ENCODE assay signal across 32 cellular contexts in genomic region chr16:8807189-8807588, GRCh38.
"Had no signal": no experiment of that assay in that cellular context is flagged by ENCODE, and none has a peak within 500 bp of the region (broad histone marks: within the 10 kb centered on the region; RNA-seq: fewer than 3 reads in every experiment).

No MANE protein-coding gene starts in this region.

- H3K9me3 Mint-ChIP-seq: activated CD4-positive, alpha-beta memory T cell treated with anti-CD3 and anti-CD28 coated beads for 36 hours; activated CD4-positive, alpha-beta T cell treated with anti-CD3 and anti-CD28 coated beads, Interleukin-2, amount 10 ng/mL, durations not matched to agents 24 days and 14 days; activated naive CD4-positive, alpha-beta T cell treated with anti-CD3 and anti-CD28 coated beads, Interleukin-2, amount 10 ng/mL, durations not matched to agents 7 days and 5 days; activated T-helper 1 cell treated with anti-CD3 and anti-CD28 coated beads, Interleukin-12 subunit alpha, Interleukin-12 subunit beta, Interleukin-2, Interleukin-4 antibody, amounts not matched to agents 30 ng/mL and 10 ng/mL and 1 ng/mL, durations not matched to agents 14 hours and 24 hours and 36 hours; dendritic cell treated with granulocyte-macrophage colony-stimulating factor and Interleukin-4, amounts not matched to agents 40 ng/mL and 50 ng/mL, for 4 days; effector memory CD8-positive, alpha-beta T cell; T-cell; T-helper 1 cell treated with Interleukin-12 subunit alpha and Interleukin-12 subunit beta and Interleukin-4 antibody, amounts not matched to agents 30 μg/mL and 1 μg/mL, for 36 hours had no signal

- H3K9me3 ChIP-seq: breast epithelium, esophagus squamous epithelium, gastroesophageal sphincter, heart right ventricle had no signal

- H3K4me1 Mint-ChIP-seq: activated CD4-positive, alpha-beta T cell treated with anti-CD3 and anti-CD28 coated beads for 36 hours had no signal

- DNase-seq: activated CD4-positive, alpha-beta memory T cell treated with anti-CD3 and anti-CD28 coated beads for 36 hours; activated CD4-positive, alpha-beta T cell treated with anti-CD3 and anti-CD28 coated beads for 36 hours; activated CD4-positive, alpha-beta T cell treated with anti-CD3 and anti-CD28 coated beads, Interleukin-2, amount 10 ng/mL, durations not matched to agents 24 days and 14 days; activated CD4-positive, CD25-positive, alpha-beta regulatory T cell; activated CD4-positive, CD25-positive, alpha-beta regulatory T cell treated with anti-CD3 and anti-CD28 coated beads, Interleukin-2, amount 50 U/mL, for 72 hours; activated CD8-positive, alpha-beta memory T cell treated with anti-CD3 and anti-CD28 coated beads, Interleukin-2, amount 10 ng/mL, durations not matched to agents 7 days and 5 days; activated CD8-positive, alpha-beta memory T cell treated with anti-CD3 and anti-CD28 coated beads, Interleukin-2, amount 50 U/mL, for 4 hours; activated CD8-positive, alpha-beta T cell treated with anti-CD3 and anti-CD28 coated beads, Interleukin-2, amount 10 ng/mL, durations not matched to agents 7 days and 5 days; activated gamma-delta T cell; activated naive CD4-positive, alpha-beta T cell; activated naive CD4-positive, alpha-beta T cell treated with anti-CD3 and anti-CD28 coated beads, Interleukin-2, amount 10 ng/mL, durations not matched to agents 7 days and 5 days; activated T-cell treated with anti-CD3 and anti-CD28 coated beads, Interleukin-2, amount 50 U/mL, for 1 hour; activated T-cell treated with anti-CD3 and anti-CD28 coated beads, Interleukin-2, amount 50 U/mL, for 48 hours; amniotic stem cell; anterior cingulate cortex; central memory CD4-positive, alpha-beta T cell; dorsolateral prefrontal cortex; effector memory CD8-positive, alpha-beta T cell; esophagus squamous epithelium; foreskin melanocyte; heart right ventricle; SW 1271; T-cell had no signal

- ATAC-seq: activated CD4-positive, alpha-beta T cell treated with anti-CD3 and anti-CD28 coated beads for 36 hours; activated CD8-positive, alpha-beta memory T cell treated with anti-CD3 and anti-CD28 coated beads, Interleukin-2, amount 10 ng/mL, durations not matched to agents 7 days and 5 days; activated CD8-positive, alpha-beta T cell treated with anti-CD3 and anti-CD28 coated beads, Interleukin-2, amount 10 ng/mL, durations not matched to agents 7 days and 5 days; effector memory CD8-positive, alpha-beta T cell; gastroesophageal sphincter; heart right ventricle; T-cell had no signal

- H3K4me1 ChIP-seq: breast epithelium, gastroesophageal sphincter had no signal

- H3K27me3 ChIP-seq: breast epithelium, cardiac muscle cell, dorsolateral prefrontal cortex, esophagus squamous epithelium, gastroesophageal sphincter, heart right ventricle had no signal

- H3K27ac Mint-ChIP-seq: activated CD4-positive, alpha-beta memory T cell treated with anti-CD3 and anti-CD28 coated beads for 36 hours; activated CD4-positive, alpha-beta T cell treated with anti-CD3 and anti-CD28 coated beads for 36 hours; activated CD4-positive, alpha-beta T cell treated with anti-CD3 and anti-CD28 coated beads, Interleukin-2, amount 10 ng/mL, durations not matched to agents 24 days and 14 days; activated CD8-positive, alpha-beta memory T cell treated with anti-CD3 and anti-CD28 coated beads, Interleukin-2, amount 10 ng/mL, durations not matched to agents 7 days and 5 days; activated CD8-positive, alpha-beta T cell treated with anti-CD3 and anti-CD28 coated beads, Interleukin-2, amount 10 ng/mL, durations not matched to agents 7 days and 5 days; activated naive CD4-positive, alpha-beta T cell treated with anti-CD3 and anti-CD28 coated beads, Interleukin-2, amount 10 ng/mL, durations not matched to agents 7 days and 5 days; activated naive CD8-positive, alpha-beta T cell; activated T-helper 1 cell treated with anti-CD3 and anti-CD28 coated beads, Interleukin-12 subunit alpha, Interleukin-12 subunit beta, Interleukin-2, Interleukin-4 antibody, amounts not matched to agents 30 ng/mL and 10 ng/mL and 1 ng/mL, durations not matched to agents 14 hours and 24 hours and 36 hours; dendritic cell treated with granulocyte-macrophage colony-stimulating factor and Interleukin-4, amounts not matched to agents 40 ng/mL and 50 ng/mL, for 4 days; T-cell; T-helper 1 cell treated with Interleukin-12 subunit alpha and Interleukin-12 subunit beta and Interleukin-4 antibody, amounts not matched to agents 30 μg/mL and 1 μg/mL, for 36 hours had no signal

- H3K4me3 ChIP-seq: breast epithelium, cardiac muscle cell, coronary artery, esophagus squamous epithelium, gastroesophageal sphincter, heart right ventricle had no signal

- H3K36me3 ChIP-seq: breast epithelium had no signal

- H3K27me3 Mint-ChIP-seq: activated CD4-positive, alpha-beta memory T cell treated with anti-CD3 and anti-CD28 coated beads for 36 hours; activated CD4-positive, alpha-beta T cell treated with anti-CD3 and anti-CD28 coated beads for 36 hours; activated CD4-positive, alpha-beta T cell treated with anti-CD3 and anti-CD28 coated beads, Interleukin-2, amount 10 ng/mL, durations not matched to agents 24 days and 14 days; activated CD8-positive, alpha-beta memory T cell treated with anti-CD3 and anti-CD28 coated beads, Interleukin-2, amount 10 ng/mL, durations not matched to agents 7 days and 5 days; activated naive CD4-positive, alpha-beta T cell treated with anti-CD3 and anti-CD28 coated beads, Interleukin-2, amount 10 ng/mL, durations not matched to agents 7 days and 5 days; activated naive CD8-positive, alpha-beta T cell; dendritic cell treated with granulocyte-macrophage colony-stimulating factor and Interleukin-4, amounts not matched to agents 40 ng/mL and 50 ng/mL, for 4 days; effector memory CD8-positive, alpha-beta T cell; T-cell had no signal

- H3K4me3 Mint-ChIP-seq: activated CD4-positive, alpha-beta memory T cell treated with anti-CD3 and anti-CD28 coated beads for 36 hours; activated CD4-positive, alpha-beta T cell treated with anti-CD3 and anti-CD28 coated beads for 36 hours; activated CD4-positive, alpha-beta T cell treated with anti-CD3 and anti-CD28 coated beads, Interleukin-2, amount 10 ng/mL, durations not matched to agents 24 days and 14 days; activated CD8-positive, alpha-beta memory T cell treated with anti-CD3 and anti-CD28 coated beads, Interleukin-2, amount 10 ng/mL, durations not matched to agents 7 days and 5 days; activated CD8-positive, alpha-beta T cell treated with anti-CD3 and anti-CD28 coated beads, Interleukin-2, amount 10 ng/mL, durations not matched to agents 7 days and 5 days; activated naive CD4-positive, alpha-beta T cell treated with anti-CD3 and anti-CD28 coated beads, Interleukin-2, amount 10 ng/mL, durations not matched to agents 7 days and 5 days; activated naive CD8-positive, alpha-beta T cell; activated T-helper 1 cell treated with anti-CD3 and anti-CD28 coated beads, Interleukin-12 subunit alpha, Interleukin-12 subunit beta, Interleukin-2, Interleukin-4 antibody, amounts not matched to agents 30 ng/mL and 10 ng/mL and 1 ng/mL, durations not matched to agents 14 hours and 24 hours and 36 hours; dendritic cell treated with granulocyte-macrophage colony-stimulating factor and Interleukin-4, amounts not matched to agents 40 ng/mL and 50 ng/mL, for 4 days; effector memory CD8-positive, alpha-beta T cell; T-cell; T-helper 1 cell treated with Interleukin-12 subunit alpha and Interleukin-12 subunit beta and Interleukin-4 antibody, amounts not matched to agents 30 μg/mL and 1 μg/mL, for 36 hours had no signal

- H3K27ac ChIP-seq: breast epithelium, cardiac muscle cell, coronary artery, epithelial cell of prostate, esophagus squamous epithelium, gastroesophageal sphincter, heart right ventricle had no signal
